ENCODE assay signal across 12 cellular contexts in the genomic region with DNA sequence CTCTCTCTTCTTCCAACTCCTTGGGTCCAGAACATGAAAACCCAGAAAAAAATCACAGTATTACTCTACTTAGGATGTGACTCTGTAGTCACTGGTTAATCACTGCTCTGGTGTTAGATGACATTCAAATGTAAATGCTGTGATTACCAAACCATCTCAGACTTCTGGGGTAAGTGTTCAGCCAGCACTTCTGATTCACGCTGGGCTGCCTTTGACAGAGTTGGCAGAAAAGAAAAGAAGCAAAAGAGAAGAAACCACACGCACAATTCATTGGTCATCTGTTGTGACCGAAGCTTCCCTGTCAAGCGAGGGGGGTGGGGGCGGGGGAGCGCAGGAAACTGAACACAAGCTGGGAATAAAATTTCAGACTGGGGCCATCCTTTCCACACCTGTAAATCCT.
DNase-seq lines count a peak whose midpoint lies in the region; ATAC-seq and TF ChIP-seq lines count a peak whose summit lies in the region.
"Had no signal": no experiment of that assay in that cellular context is flagged by ENCODE, and none has a peak within 500 bp of the region (broad histone marks: within the 10 kb centered on the region; RNA-seq: fewer than 3 reads in every experiment).

No MANE protein-coding gene starts in this region.

- no peaks in the 10 kb centered on the region for H4K20me1 ChIP-seq in osteoblast (ENCODE audit: insufficient read depth, low read length)

- no peak overlapping the region for H3K9ac ChIP-seq in colonic mucosa (ENCODE audit: low read depth in 2 of 2, low read length in 2 of 2)

- peaks cover 49 to 64% of the 10 kb centered on the region in 2 donors for H3K27me3 Mint-ChIP-seq in effector memory CD8-positive, alpha-beta T cell

- peak overlapping the region; percentile 97 for H3K27ac ChIP-seq in osteoblast (ENCODE audit: low read depth, low read length)
- H3K27ac ChIP-seq in colonic mucosa, result no peak overlapping the region
- H3K27ac ChIP-seq: testis had no signal

- intact Hi-C loops in colonic mucosa (cut with DNase I), result no loop called here

- H3K4me3 ChIP-seq in AG09309 (ENCODE audit: control insufficient read depth, low read depth, low read length), result no peak overlapping the region
- no peak overlapping the region for H3K4me3 ChIP-seq in MG63
- H3K4me3 ChIP-seq in osteoblast (ENCODE audit: insufficient read depth, low read length), result peak overlapping the region; percentile 2
- H3K4me3 ChIP-seq in colonic mucosa, result no peak overlapping the region
- H3K4me3 ChIP-seq: testis had no signal

- no peak overlapping the region for H2AFZ ChIP-seq in osteoblast (ENCODE audit: low read length)

- no peak for ATAC-seq in HG03354 (IDR thresholded peaks at IDR 0.05; ENCODE audit: poor library complexity, severe bottlenecking, unreplicated experiment)
- ATAC-seq in effector memory CD8-positive, alpha-beta T cell (replicated peaks), result no peak

- H3K4me1 ChIP-seq in osteoblast (ENCODE audit: insufficient read depth, low read length) (peaks cover 47% of the 10 kb centered on the region), colonic mucosa (peaks cover 11% of the 10 kb centered on the region)
- H3K4me1 ChIP-seq: testis had no signal

- H3K27me3 ChIP-seq in MG63 (no peaks in the 10 kb centered on the region), osteoblast (ENCODE audit: insufficient read depth, low read length) (no peaks in the 10 kb centered on the region), colonic mucosa (no peaks in the 10 kb centered on the region)
- H3K27me3 ChIP-seq: testis had no signal

- H3K9me3 Mint-ChIP-seq in effector memory CD8-positive, alpha-beta T cell, result no peaks in the 10 kb centered on the region

- H3K36me3 ChIP-seq in MG63 (no peaks in the 10 kb centered on the region), osteoblast (ENCODE audit: insufficient read depth, low read length) (no peaks in the 10 kb centered on the region), colonic mucosa (no peaks in the 10 kb centered on the region)

- H3K79me2 ChIP-seq in osteoblast (ENCODE audit: insufficient read depth, low read length), result peaks cover 7% of the 10 kb centered on the region

- TF ChIP-seq CTCF in AG09309 (IDR thresholded peaks at IDR 0.05; ENCODE audit: control insufficient read depth, insufficient read depth, low read depth, low read length, missing control alignments), result no peak
- TF ChIP-seq CTCF in osteoblast (IDR thresholded peaks at IDR 0.05; ENCODE audit: extremely low read depth, low read depth, low read length), result no peak
- TF ChIP-seq CTCF in colonic mucosa (IDR thresholded peaks at IDR 0.05), result no peak

- H3K4me1 Mint-ChIP-seq in effector memory CD8-positive, alpha-beta T cell (ENCODE audit: low read depth in 2 of 2), result peaks cover 0 to 5% of the 10 kb centered on the region in 2 donors

- no peaks in the 10 kb centered on the region for H3K36me3 Mint-ChIP-seq in effector memory CD8-positive, alpha-beta T cell (ENCODE audit: insufficient read depth)

- DNase-seq in AG09309 (ENCODE audit: low read depth), result peak; percentile 77
- peak; percentile 76 for DNase-seq in MG63
- peak; percentile 93 for DNase-seq in fibroblast of peridontal ligament (ENCODE audit: extremely low read depth)
- peak; percentile 95 for DNase-seq in osteoblast (ENCODE audit: insufficient read length, low spot score, missing footprints)
- no peak for DNase-seq in stimulated activated CD8-positive, alpha-beta memory T cell treated with anti-CD3 and anti-CD28 coated beads, Interleukin-4, amount 100 ng/mL, for 48 hours
- DNase-seq in colonic mucosa, result no peak
- DNase-seq in effector memory CD8-positive, alpha-beta T cell, result no peak
- DNase-seq: cerebellar nuclear complex, COR-L47, NCI-H446 treated with DMSO at 0.1 percent for 48 hours, testis had no signal

- no peaks in the 10 kb centered on the region for H3K9me3 ChIP-seq in MG63
- H3K9me3 ChIP-seq in osteoblast (ENCODE audit: low read depth, low read length), result no peaks in the 10 kb centered on the region
- no peaks in the 10 kb centered on the region for H3K9me3 ChIP-seq in colonic mucosa
- H3K9me3 ChIP-seq: testis had no signal

- H3K27ac Mint-ChIP-seq in effector memory CD8-positive, alpha-beta T cell, result no peak overlapping the region

- H3K4me3 Mint-ChIP-seq in effector memory CD8-positive, alpha-beta T cell, result no peak overlapping the region

- peak overlapping the region; percentile 60 for H3K4me2 ChIP-seq in osteoblast (ENCODE audit: insufficient read depth, low read length)

Comparison
In these comparisons a context has a peak if more than half of its experiments do, and no peak if none do; other contexts are left out.
1. DNase-seq: peak in AG09309 (single experiment), MG63 (single experiment), fibroblast of peridontal ligament (single experiment) and osteoblast (single experiment); none in stimulated activated CD8-positive, alpha-beta memory T cell treated with anti-CD3 and anti-CD28 coated beads, Interleukin-4, amount 100 ng/mL, for 48 hours (single experiment), colonic mucosa (single experiment) and effector memory CD8-positive, alpha-beta T cell (0 of 3).